16 cellular contexts compared by ENCODE assay signal in genomic region chr12:26573212-26573909, GRCh38.
"Had no signal": no experiment of that assay in that cellular context is flagged by ENCODE, and none has a peak within 500 bp of the region (broad histone marks: within the 10 kb centered on the region; RNA-seq: fewer than 3 reads in every experiment).

No MANE protein-coding gene starts in this region.

- DNase-seq: activated CD4-positive, alpha-beta T cell treated with anti-CD3 and anti-CD28 coated beads, Interleukin-2, amount 10 ng/mL, durations not matched to agents 24 days and 14 days; activated effector memory CD4-positive, alpha-beta T cell treated with anti-CD3 and anti-CD28 coated beads, Interleukin-2, amount 50 U/mL, for 16 hours; activated T-cell treated with anti-CD3 and anti-CD28 coated beads, Interleukin-2, amount 50 U/mL, for 24 hours; amygdala; left lung; sigmoid colon; stimulated activated CD4-positive, alpha-beta T cell treated with anti-CD3 and anti-CD28 coated beads, Interleukin-2, amount 100 ng/mL, for 24 hours; stimulated activated naive CD4-positive, alpha-beta T cell; substantia nigra; T-helper 9 cell; trophoblast cell; WERI-Rb-1 had no signal

- H3K36me3 ChIP-seq: WERI-Rb-1 had no signal

- ATAC-seq: esophagus mucosa, left lung had no signal

- H3K27ac ChIP-seq: left lung, sigmoid colon, WERI-Rb-1 had no signal

- H3K36me3 Mint-ChIP-seq: brain had no signal

- H3K27ac Mint-ChIP-seq: activated CD4-positive, alpha-beta T cell treated with anti-CD3 and anti-CD28 coated beads, Interleukin-2, amount 10 ng/mL, durations not matched to agents 24 days and 14 days; activated naive CD8-positive, alpha-beta T cell; activated T-cell treated with anti-CD3 and anti-CD28 coated beads, Interleukin-2, amount 50 U/mL, for 24 hours; dendritic cell treated with granulocyte-macrophage colony-stimulating factor and Interleukin-4, amounts not matched to agents 40 ng/mL and 50 ng/mL, for 4 days had no signal

- H3K4me3 ChIP-seq: left lung, sigmoid colon had no signal

- H3K9me3 ChIP-seq: left lung, sigmoid colon had no signal

- H3K9me3 Mint-ChIP-seq: activated CD4-positive, alpha-beta T cell treated with anti-CD3 and anti-CD28 coated beads, Interleukin-2, amount 10 ng/mL, durations not matched to agents 24 days and 14 days; activated T-cell treated with anti-CD3 and anti-CD28 coated beads, Interleukin-2, amount 50 U/mL, for 24 hours; brain had no signal

- H3K4me3 Mint-ChIP-seq: activated CD4-positive, alpha-beta T cell treated with anti-CD3 and anti-CD28 coated beads, Interleukin-2, amount 10 ng/mL, durations not matched to agents 24 days and 14 days; activated naive CD8-positive, alpha-beta T cell; activated T-cell treated with anti-CD3 and anti-CD28 coated beads, Interleukin-2, amount 50 U/mL, for 24 hours; dendritic cell treated with granulocyte-macrophage colony-stimulating factor and Interleukin-4, amounts not matched to agents 40 ng/mL and 50 ng/mL, for 4 days had no signal

- H3K4me1 ChIP-seq: left lung, sigmoid colon had no signal

- H3K27me3 Mint-ChIP-seq: activated CD4-positive, alpha-beta T cell treated with anti-CD3 and anti-CD28 coated beads, Interleukin-2, amount 10 ng/mL, durations not matched to agents 24 days and 14 days; activated naive CD8-positive, alpha-beta T cell; activated T-cell treated with anti-CD3 and anti-CD28 coated beads, Interleukin-2, amount 50 U/mL, for 24 hours; brain; dendritic cell treated with granulocyte-macrophage colony-stimulating factor and Interleukin-4, amounts not matched to agents 40 ng/mL and 50 ng/mL, for 4 days had no signal
